Comparison of ENCODE assay signal across 13 cellular contexts in genomic region chr6:142568857-142569597, GRCh38.
DNase-seq lines count a peak whose midpoint lies in the region; ATAC-seq and TF ChIP-seq lines count a peak whose summit lies in the region.
"Had no signal": no experiment of that assay in that cellular context is flagged by ENCODE, and none has a peak within 500 bp of the region (broad histone marks: within the 10 kb centered on the region; RNA-seq: fewer than 3 reads in every experiment).

No MANE protein-coding gene starts in this region.

- H2BK5ac ChIP-seq in H9 (ENCODE audit: insufficient read length, low read length) (no peak overlapping the region), mesendoderm (ENCODE audit: low read length) (no peak overlapping the region)

- H2BK120ac ChIP-seq in H9 (ENCODE audit: low read depth, low read length, poor library complexity, severe bottlenecking) = no peak overlapping the region
- no peak overlapping the region for H2BK120ac ChIP-seq in mesendoderm (ENCODE audit: low read depth, low read length)

- no peak overlapping the region for H2BK12ac ChIP-seq in H9 (ENCODE audit: insufficient read length, low read depth, low read length)

- H4K5ac ChIP-seq in H9 (ENCODE audit: insufficient read length, low read depth, low read length) (no peak overlapping the region), mesendoderm (ENCODE audit: low read length) (no peak overlapping the region)

- no peak overlapping the region for H2AK5ac ChIP-seq in H9 (ENCODE audit: insufficient read length, low read length)
- H2AK5ac ChIP-seq in mesendoderm (ENCODE audit: low read length) = no peak overlapping the region

- TF ChIP-seq CTCF in AG04450 (IDR thresholded peaks at IDR 0.05; ENCODE audit: low read depth, low read length) = no peak
- no peak for TF ChIP-seq CTCF in H9 (conservative IDR thresholded peaks at IDR 0.05)

- no CpG with 5 or more reads among the region's 1 CpG for WGBS in H9 (ENCODE audit: extremely low coverage, insufficient read length, low lambda C conversion rate)
- WGBS in mesendoderm (ENCODE audit: extremely low coverage, insufficient coverage, low lambda C conversion rate) = no CpG with 5 or more reads among the region's 1 CpG

- H4K8ac ChIP-seq in H9 (replicated peaks; ENCODE audit: insufficient read length, low read depth, low read length) = no peak overlapping the region
- H4K8ac ChIP-seq in mesendoderm (ENCODE audit: low read depth, low read length) = no peak overlapping the region

- H3K79me1 ChIP-seq in H9 (ENCODE audit: insufficient read depth, low read depth, low read length, poor library complexity, severe bottlenecking) (no peaks in the 10 kb centered on the region), mesendoderm (ENCODE audit: low read length) (no peaks in the 10 kb centered on the region)

- no peak overlapping the region for H2AFZ ChIP-seq in H9 (ENCODE audit: low read length)

- H3K27ac ChIP-seq in AG04450 (ENCODE audit: low read depth, low read length) (no peak overlapping the region), H9 (ENCODE audit: insufficient read length, low read depth, low read length) (peak overlapping the region; percentile 92), mesendoderm (ENCODE audit: low read depth, low read length) (no peak overlapping the region)
- no peak overlapping the region for H3K27ac ChIP-seq in effector memory CD4-positive, alpha-beta T cell (ENCODE audit: insufficient read depth, low read length, poor library complexity, severe bottlenecking)
- H3K27ac ChIP-seq: pancreas, SJSA1 had no signal

- H3K4me1 ChIP-seq in H9 (ENCODE audit: insufficient read depth, low read length) (peaks cover 2% of the 10 kb centered on the region), mesendoderm (ENCODE audit: control insufficient read depth, low read depth, low read length) (peaks cover 6% of the 10 kb centered on the region)
- H3K4me1 ChIP-seq in effector memory CD4-positive, alpha-beta T cell (ENCODE audit: control insufficient read depth, insufficient read depth, low read length, poor library complexity, severe bottlenecking) = peaks cover 12% of the 10 kb centered on the region
- H3K4me1 ChIP-seq: pancreas, SJSA1 had no signal

- H3K79me2 ChIP-seq in H9 (ENCODE audit: insufficient read depth, low read length) (no peaks in the 10 kb centered on the region), mesendoderm (ENCODE audit: control insufficient read depth, insufficient read depth, low read length) (no peaks in the 10 kb centered on the region)

- H3K23me2 ChIP-seq in H9 (ENCODE audit: insufficient read length, low read depth, low read length, poor library complexity, severe bottlenecking) = no peaks in the 10 kb centered on the region

- H3K9ac ChIP-seq in H9 (ENCODE audit: extremely low read depth, insufficient read length, low read length) (no peak overlapping the region), mesendoderm (ENCODE audit: low read length) (no peak overlapping the region)

- H3K36me3 ChIP-seq in mesendoderm (ENCODE audit: control insufficient read depth, insufficient read depth, low read length) = no peaks in the 10 kb centered on the region
- H3K36me3 ChIP-seq in effector memory CD4-positive, alpha-beta T cell (ENCODE audit: control insufficient read depth, insufficient read depth, low read length) = no peaks in the 10 kb centered on the region
- H3K36me3 ChIP-seq: pancreas, SJSA1 had no signal

- POLR2A ChIA-PET in AG04450 (lab: Yijun Ruan, JAX) = no interaction called here

- H4K91ac ChIP-seq in H9 (ENCODE audit: insufficient read length, low read depth, low read length) = no peak overlapping the region

- H3K18ac ChIP-seq in H9 (ENCODE audit: insufficient read length, low read depth, low read length) (no peak overlapping the region), mesendoderm (ENCODE audit: low read length) (no peak overlapping the region)

- DNase-seq in AG04450 (ENCODE audit: low read depth, low spot score) (peak; percentile 10), H9 (no peak), amniotic stem cell (lab: John Stamatoyannopoulos, UW) (peak; percentile 44), mesendoderm (peak; percentile 71), islet precursor cell (no peak), COLO829 (ENCODE audit: low spot score) (no peak)
- no peak for DNase-seq in effector memory CD4-positive, alpha-beta T cell
- DNase-seq: activated effector memory CD4-positive, alpha-beta T cell treated with anti-CD3 and anti-CD28 coated beads, Interleukin-2, amount 50 U/mL, for 16 hours; Calu3; NCI-H1092 treated with DMSO at 0.1 percent for 48 hours; pancreas had no signal

- no peaks in the 10 kb centered on the region for H4K20me1 ChIP-seq in H9 (ENCODE audit: control insufficient read depth, insufficient read depth, insufficient read length)

- no peak overlapping the region for H2BK15ac ChIP-seq in H9 (ENCODE audit: low read depth, low read length)
- H2BK15ac ChIP-seq in mesendoderm (replicated peaks; ENCODE audit: low read depth) = no peak overlapping the region

- peaks cover 12 to 21% of the 10 kb centered on the region in 2 experiments for H3K9me3 Mint-ChIP-seq in H9

- H3K36me3 Mint-ChIP-seq in H9 (ENCODE audit: insufficient read depth in 1 of 3, low read depth in 3 of 3) = peaks cover 13 to 15% (median 15%) of the 10 kb centered on the region in 3 experiments

- H3K27me3 ChIP-seq in AG04450 (ENCODE audit: control insufficient read depth, insufficient read depth, low read length) (no peaks in the 10 kb centered on the region), H9 (ENCODE audit: insufficient read depth, low read length) (no peaks in the 10 kb centered on the region), mesendoderm (ENCODE audit: insufficient read depth, low read length, poor library complexity) (no peaks in the 10 kb centered on the region)
- H3K27me3 ChIP-seq in effector memory CD4-positive, alpha-beta T cell (replicated peaks; ENCODE audit: control insufficient read depth, insufficient read depth, low read length, poor library complexity, severe bottlenecking) = no peaks in the 10 kb centered on the region
- H3K27me3 ChIP-seq: pancreas, SJSA1 had no signal

- peak overlapping the region in 2 of 3 experiments; percentile 17 to 64; a peak in 3 of 7 replicates for H3K27ac Mint-ChIP-seq in H9

- H3K9me3 ChIP-seq in AG04450 (ENCODE audit: control insufficient read depth, insufficient read depth, low read length) (peaks cover 3% of the 10 kb centered on the region), H9 (ENCODE audit: control insufficient read depth, low read depth, low read length) (peaks cover 6% of the 10 kb centered on the region)
- H3K9me3 ChIP-seq in effector memory CD4-positive, alpha-beta T cell (ENCODE audit: control insufficient read depth, low read length) = no peaks in the 10 kb centered on the region
- H3K9me3 ChIP-seq: pancreas, SJSA1 had no signal

- H3K56ac ChIP-seq in H9 (ENCODE audit: insufficient read length, low read depth, low read length) (no peak overlapping the region), mesendoderm (ENCODE audit: low read length) (peak overlapping the region; percentile 38)

- CTCF ChIA-PET in AG04450 (lab: Charles Lee) = interaction anchor here (0.9 to 2.4 kb wide), 3 partner anchors 94 to 458 kb away, joined by 3 to 16 read pairs (median 3); no protein-coding TSS in a partner anchor

- no peak overlapping the region for H3K4me2 ChIP-seq in H9 (ENCODE audit: insufficient read depth, insufficient read length, low read length)
- no peak overlapping the region for H3K4me2 ChIP-seq in mesendoderm (ENCODE audit: low read length)

- H3T11ph ChIP-seq in H9 (ENCODE audit: low read length) = no peak overlapping the region

- no peaks in the 10 kb centered on the region for H3K27me3 Mint-ChIP-seq in H9 (ENCODE audit: low read depth)

- peaks cover 33 to 40% of the 10 kb centered on the region in 2 experiments for H3K4me1 Mint-ChIP-seq in H9

- H3K4me3 Mint-ChIP-seq in H9 = no peak overlapping the region

- no peak overlapping the region for H2BK20ac ChIP-seq in H9 (ENCODE audit: low read depth, low read length, poor library complexity, severe bottlenecking)

- no peak for ATAC-seq in HG03521 (IDR thresholded peaks at IDR 0.05; ENCODE audit: unreplicated experiment)

- H3K23ac ChIP-seq in H9 (ENCODE audit: insufficient read length, low read depth, low read length) (no peak overlapping the region), mesendoderm (ENCODE audit: low read length) (no peak overlapping the region)

- no peak overlapping the region for H3K14ac ChIP-seq in H9 (ENCODE audit: insufficient read depth, low read length)

- H3K4ac ChIP-seq in H9 (ENCODE audit: low read depth, low read length) = no peak overlapping the region
- H3K4ac ChIP-seq in mesendoderm (ENCODE audit: low read depth, low read length) = no peak overlapping the region

- H3K4me3 ChIP-seq in AG04450 (ENCODE audit: low read depth, low read length) = no peak overlapping the region
- no peak overlapping the region for H3K4me3 ChIP-seq in mesendoderm (ENCODE audit: low read length)
- H3K4me3 ChIP-seq in effector memory CD4-positive, alpha-beta T cell (ENCODE audit: insufficient read depth, low read depth, low read length, poor library complexity, severe bottlenecking) = no peak overlapping the region
- H3K4me3 ChIP-seq: pancreas, SJSA1 had no signal

Comparison
In these comparisons a context has a peak if more than half of its experiments do, and no peak if none do; other contexts are left out.
1. DNase-seq: peak in AG04450 (single experiment), amniotic stem cell (single experiment) and mesendoderm (single experiment); none in H9 (single experiment), islet precursor cell (single experiment), effector memory CD4-positive, alpha-beta T cell (0 of 3) and COLO829 (single experiment).